Comparison of ENCODE assay signal across 1 cellular context in the genomic region with DNA sequence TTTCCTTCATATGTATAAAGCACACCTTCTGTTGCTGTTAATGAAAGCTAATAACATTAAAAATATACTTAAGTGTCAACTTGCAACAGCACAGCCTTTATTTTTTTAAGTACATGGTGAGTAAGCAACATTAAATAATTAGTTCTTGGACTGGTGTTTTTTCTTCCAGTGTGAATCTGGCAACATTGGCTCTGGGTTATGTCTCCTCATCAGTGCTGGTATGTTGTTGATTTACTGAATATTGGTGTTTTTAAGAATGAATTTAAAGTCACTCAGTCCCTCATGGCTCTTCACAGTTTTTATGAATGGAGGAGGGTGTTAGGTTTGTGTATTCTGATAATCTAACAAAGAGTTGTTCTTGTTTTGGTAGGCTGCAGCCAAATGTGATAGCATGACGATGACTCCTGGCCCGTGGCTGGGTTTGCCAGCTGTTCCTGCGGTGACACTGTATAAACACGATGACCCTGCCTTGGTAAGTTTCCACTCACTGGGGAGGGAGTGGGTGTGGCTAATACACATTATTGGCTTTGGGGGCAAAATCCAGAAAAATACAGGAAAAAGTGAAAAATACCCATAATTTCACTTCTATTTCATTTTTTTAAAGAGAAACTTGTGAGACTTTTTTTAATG.
TF ChIP-seq lines count a peak whose summit lies in the region.

No MANE protein-coding gene starts in this region.

TF ChIP-seq in endothelial cell of umbilical vein, 7 proteins besides CTCF, POLR2A, EP300 and RAD21:
- TF ChIP-seq POLR2AphosphoS5 (IDR thresholded peaks at IDR 0.05; ENCODE audit: insufficient read depth, low read depth, low read length), result peak; percentile 15
TF ChIP-seq in endothelial cell of umbilical vein: peak in this region for 1; not testable (repeated sequence) for 6.
